Comparison of ENCODE assay signal across 1 cellular context in the genomic region with DNA sequence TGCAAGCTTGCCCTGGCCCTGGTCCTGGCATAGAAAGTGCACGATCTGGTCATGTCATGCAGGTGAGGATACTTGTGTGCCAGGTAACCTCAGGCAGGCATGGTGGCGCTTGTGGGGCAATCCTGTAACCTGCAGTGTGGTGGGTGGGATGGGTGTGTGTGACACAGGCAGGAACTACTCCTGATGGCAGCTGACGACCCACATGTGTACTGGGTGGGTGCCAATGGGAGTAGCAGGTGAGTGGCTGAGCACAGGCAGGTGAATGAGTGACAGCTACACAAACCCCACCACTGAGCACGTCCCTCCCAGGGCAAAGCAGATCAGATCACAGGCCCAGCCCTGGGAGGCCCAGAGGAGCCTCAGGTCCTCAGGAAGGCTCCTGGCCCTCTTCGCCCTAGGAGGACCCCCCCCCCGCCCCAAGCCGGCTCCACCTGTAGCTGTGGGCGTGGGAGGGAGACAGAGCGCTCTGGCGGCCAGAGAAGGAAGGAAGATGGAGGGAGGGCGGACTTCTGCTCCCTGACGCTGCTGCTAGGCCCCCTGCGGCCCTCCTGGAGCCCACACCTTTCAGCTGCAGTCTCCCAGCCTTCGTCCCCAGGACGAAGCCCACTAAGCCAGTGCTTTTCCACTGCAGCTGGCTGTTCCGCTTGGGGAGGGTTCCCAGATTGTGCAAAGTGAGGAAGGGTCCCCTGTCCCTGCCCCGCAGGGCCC.
TF ChIP-seq lines count a peak whose summit lies in the region.

No MANE protein-coding gene starts in this region.

TF ChIP-seq in IMR-90, 13 proteins besides CTCF, POLR2A, EP300 and RAD21:
- TF ChIP-seq, protein P1, sequence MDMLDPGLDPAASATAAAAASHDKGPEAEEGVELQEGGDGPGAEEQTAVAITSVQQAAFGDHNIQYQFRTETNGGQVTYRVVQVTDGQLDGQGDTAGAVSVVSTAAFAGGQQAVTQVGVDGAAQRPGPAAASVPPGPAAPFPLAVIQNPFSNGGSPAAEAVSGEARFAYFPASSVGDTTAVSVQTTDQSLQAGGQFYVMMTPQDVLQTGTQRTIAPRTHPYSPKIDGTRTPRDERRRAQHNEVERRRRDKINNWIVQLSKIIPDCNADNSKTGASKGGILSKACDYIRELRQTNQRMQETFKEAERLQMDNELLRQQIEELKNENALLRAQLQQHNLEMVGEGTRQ (IDR thresholded peaks at IDR 0.05; ENCODE audit: low read depth, low read length): no peak
- TF ChIP-seq CEBPB (IDR thresholded peaks at IDR 0.05; ENCODE audit: low read depth, low read length): no peak
- TF ChIP-seq, protein P2, sequence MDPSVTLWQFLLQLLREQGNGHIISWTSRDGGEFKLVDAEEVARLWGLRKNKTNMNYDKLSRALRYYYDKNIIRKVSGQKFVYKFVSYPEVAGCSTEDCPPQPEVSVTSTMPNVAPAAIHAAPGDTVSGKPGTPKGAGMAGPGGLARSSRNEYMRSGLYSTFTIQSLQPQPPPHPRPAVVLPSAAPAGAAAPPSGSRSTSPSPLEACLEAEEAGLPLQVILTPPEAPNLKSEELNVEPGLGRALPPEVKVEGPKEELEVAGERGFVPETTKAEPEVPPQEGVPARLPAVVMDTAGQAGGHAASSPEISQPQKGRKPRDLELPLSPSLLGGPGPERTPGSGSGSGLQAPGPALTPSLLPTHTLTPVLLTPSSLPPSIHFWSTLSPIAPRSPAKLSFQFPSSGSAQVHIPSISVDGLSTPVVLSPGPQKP (IDR thresholded peaks at IDR 0.05; ENCODE audit: borderline replicate concordance, low read depth, low read length): no peak
- no peak for TF ChIP-seq NFE2L2 (IDR thresholded peaks at IDR 0.05; ENCODE audit: low read depth, low read length)
- TF ChIP-seq SMC3 (IDR thresholded peaks at IDR 0.05; ENCODE audit: low read depth, low read length): no peak
- TF ChIP-seq BHLHE40 (IDR thresholded peaks at IDR 0.05; ENCODE audit: low read depth, low read length): no peak
- TF ChIP-seq MXI1 (IDR thresholded peaks at IDR 0.05; ENCODE audit: borderline replicate concordance, low read depth, low read length): no peak
- TF ChIP-seq MAFK (IDR thresholded peaks at IDR 0.05; ENCODE audit: low read depth, low read length): no peak
- no peak for TF ChIP-seq RCOR1 (IDR thresholded peaks at IDR 0.05; ENCODE audit: insufficient replicate concordance, low read length)
- TF ChIP-seq MAZ (IDR thresholded peaks at IDR 0.05; ENCODE audit: borderline replicate concordance, low read depth, low read length): no peak
- TF ChIP-seq CHD1 (IDR thresholded peaks at IDR 0.05; ENCODE audit: low read depth, low read length): no peak
- TF ChIP-seq RFX5 (IDR thresholded peaks at IDR 0.05; ENCODE audit: low read depth, low read length): no peak
- TF ChIP-seq FOS (IDR thresholded peaks at IDR 0.05; ENCODE audit: low read depth, low read length): no peak
